In the genomic region with DNA sequence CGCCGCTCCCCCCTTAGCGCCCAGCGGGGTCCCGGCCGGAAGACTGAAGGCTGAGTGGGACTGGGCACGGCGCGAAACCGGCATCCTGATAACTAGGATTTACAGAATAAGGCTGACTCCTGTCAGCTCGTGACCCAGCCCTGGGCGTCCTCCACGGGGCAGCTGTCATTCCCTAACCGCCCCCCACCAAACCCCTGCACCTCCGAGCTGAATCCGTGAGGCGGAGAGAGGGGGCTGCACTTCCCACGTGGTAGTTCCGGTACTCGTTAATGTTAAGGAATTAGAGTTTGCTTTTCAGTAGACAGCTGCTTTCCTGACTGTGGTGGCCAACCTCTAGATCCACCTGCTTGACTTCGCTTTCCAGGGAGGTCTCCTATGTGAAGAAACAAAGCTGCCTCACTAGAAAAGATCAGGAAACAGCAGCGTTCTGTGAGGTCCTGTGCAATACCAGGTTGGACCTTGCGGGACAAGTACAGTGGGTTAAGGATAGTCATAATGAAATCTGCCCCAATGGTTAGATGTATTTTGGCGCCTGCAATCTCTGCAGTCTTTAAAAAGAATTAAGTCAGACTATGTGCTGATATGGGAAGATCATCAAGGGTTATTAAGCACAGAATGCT, we compare ENCODE assay signal across 1 cellular context.
TF ChIP-seq lines count a peak whose summit lies in the region.

No MANE protein-coding gene starts in this region.

TF ChIP-seq in HepG2, 621 proteins besides CTCF, POLR2A, EP300 and RAD21 (continued from another document and continues in another):
- TF ChIP-seq REXO4 (CRISPR knock-in tag; IDR thresholded peaks at IDR 0.05; ENCODE audit: borderline replicate concordance) = no peak; the same call in 1 of the 2 replicates
- TF ChIP-seq ZNF550 (CRISPR knock-in tag; IDR thresholded peaks at IDR 0.05; ENCODE audit: borderline replicate concordance) = no peak
- TF ChIP-seq ZNF124 (CRISPR knock-in tag; IDR thresholded peaks at IDR 0.05) = no peak
- TF ChIP-seq, protein P1, sequence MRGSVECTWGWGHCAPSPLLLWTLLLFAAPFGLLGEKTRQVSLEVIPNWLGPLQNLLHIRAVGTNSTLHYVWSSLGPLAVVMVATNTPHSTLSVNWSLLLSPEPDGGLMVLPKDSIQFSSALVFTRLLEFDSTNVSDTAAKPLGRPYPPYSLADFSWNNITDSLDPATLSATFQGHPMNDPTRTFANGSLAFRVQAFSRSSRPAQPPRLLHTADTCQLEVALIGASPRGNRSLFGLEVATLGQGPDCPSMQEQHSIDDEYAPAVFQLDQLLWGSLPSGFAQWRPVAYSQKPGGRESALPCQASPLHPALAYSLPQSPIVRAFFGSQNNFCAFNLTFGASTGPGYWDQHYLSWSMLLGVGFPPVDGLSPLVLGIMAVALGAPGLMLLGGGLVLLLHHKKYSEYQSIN (CRISPR knock-in tag; IDR thresholded peaks at IDR 0.05; ENCODE audit: borderline replicate concordance) = no peak
- TF ChIP-seq, protein P2, sequence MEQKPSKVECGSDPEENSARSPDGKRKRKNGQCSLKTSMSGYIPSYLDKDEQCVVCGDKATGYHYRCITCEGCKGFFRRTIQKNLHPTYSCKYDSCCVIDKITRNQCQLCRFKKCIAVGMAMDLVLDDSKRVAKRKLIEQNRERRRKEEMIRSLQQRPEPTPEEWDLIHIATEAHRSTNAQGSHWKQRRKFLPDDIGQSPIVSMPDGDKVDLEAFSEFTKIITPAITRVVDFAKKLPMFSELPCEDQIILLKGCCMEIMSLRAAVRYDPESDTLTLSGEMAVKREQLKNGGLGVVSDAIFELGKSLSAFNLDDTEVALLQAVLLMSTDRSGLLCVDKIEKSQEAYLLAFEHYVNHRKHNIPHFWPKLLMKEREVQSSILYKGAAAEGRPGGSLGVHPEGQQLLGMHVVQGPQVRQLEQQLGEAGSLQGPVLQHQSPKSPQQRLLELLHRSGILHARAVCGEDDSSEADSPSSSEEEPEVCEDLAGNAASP (CRISPR knock-in tag; IDR thresholded peaks at IDR 0.05; ENCODE audit: borderline replicate concordance) = no peak
- no peak for TF ChIP-seq E2F2 (CRISPR knock-in tag; IDR thresholded peaks at IDR 0.05; ENCODE audit: borderline replicate concordance)
- TF ChIP-seq MEF2D (CRISPR knock-in tag; IDR thresholded peaks at IDR 0.05) = no peak
- no peak for TF ChIP-seq ZNF512B (CRISPR knock-in tag; IDR thresholded peaks at IDR 0.05; ENCODE audit: borderline replicate concordance)
- TF ChIP-seq MYC (CRISPR knock-in tag; IDR thresholded peaks at IDR 0.05; ENCODE audit: borderline replicate concordance) = no peak; the same call in 1 of the 2 replicates
- no peak for TF ChIP-seq ZNF607 (CRISPR knock-in tag; IDR thresholded peaks at IDR 0.05; ENCODE audit: borderline replicate concordance)
- no peak for TF ChIP-seq MZF1 (CRISPR knock-in tag; IDR thresholded peaks at IDR 0.05; ENCODE audit: borderline replicate concordance)
- TF ChIP-seq ZMYM3 (CRISPR knock-in tag; IDR thresholded peaks at IDR 0.05) = no peak; the same call in 1 of the 2 replicates
- no peak for TF ChIP-seq ZFP37 (CRISPR knock-in tag; IDR thresholded peaks at IDR 0.05; ENCODE audit: borderline replicate concordance)
- TF ChIP-seq ZNF225 (CRISPR knock-in tag; IDR thresholded peaks at IDR 0.05) = no peak
- 0 out of 2 replicates have a peak, but pooled peaks have one; percentile 34 for TF ChIP-seq ZNF770 (CRISPR knock-in tag; IDR thresholded peaks at IDR 0.05)
- TF ChIP-seq SRSF9 (IDR thresholded peaks at IDR 0.05; ENCODE audit: borderline replicate concordance, insufficient read depth, low read depth, low read length, poor library complexity, severe bottlenecking) = no peak
- no peak for TF ChIP-seq ZNF256 (CRISPR knock-in tag; conservative IDR thresholded peaks at IDR 0.05)
- no peak for TF ChIP-seq ZBTB20 (CRISPR knock-in tag; IDR thresholded peaks at IDR 0.05; ENCODE audit: borderline replicate concordance, low read depth)
- TF ChIP-seq KLF16 (CRISPR knock-in tag; IDR thresholded peaks at IDR 0.05) = no peak; a peak in 1 of 4 replicates
- TF ChIP-seq, protein P3, sequence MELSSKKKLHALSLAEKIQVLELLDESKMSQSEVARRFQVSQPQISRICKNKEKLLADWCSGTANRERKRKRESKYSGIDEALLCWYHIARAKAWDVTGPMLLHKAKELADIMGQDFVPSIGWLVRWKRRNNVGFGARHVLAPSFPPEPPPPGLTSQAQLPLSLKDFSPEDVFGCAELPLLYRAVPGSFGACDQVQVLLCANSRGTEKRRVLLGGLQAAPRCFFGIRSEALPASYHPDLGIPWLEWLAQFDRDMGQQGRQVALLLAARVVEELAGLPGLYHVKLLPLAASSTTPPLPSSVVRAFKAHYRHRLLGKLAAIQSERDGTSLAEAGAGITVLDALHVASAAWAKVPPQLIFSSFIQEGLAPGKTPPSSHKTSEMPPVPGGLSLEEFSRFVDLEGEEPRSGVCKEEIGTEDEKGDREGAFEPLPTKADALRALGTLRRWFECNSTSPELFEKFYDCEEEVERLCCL (CRISPR knock-in tag; IDR thresholded peaks at IDR 0.05; ENCODE audit: borderline replicate concordance) = no peak
- no peak for TF ChIP-seq ZMYM4 (CRISPR knock-in tag; IDR thresholded peaks at IDR 0.05)
- TF ChIP-seq ZNF260 (CRISPR knock-in tag; IDR thresholded peaks at IDR 0.05; ENCODE audit: borderline replicate concordance, low read depth) = no peak
- TF ChIP-seq, protein P4, sequence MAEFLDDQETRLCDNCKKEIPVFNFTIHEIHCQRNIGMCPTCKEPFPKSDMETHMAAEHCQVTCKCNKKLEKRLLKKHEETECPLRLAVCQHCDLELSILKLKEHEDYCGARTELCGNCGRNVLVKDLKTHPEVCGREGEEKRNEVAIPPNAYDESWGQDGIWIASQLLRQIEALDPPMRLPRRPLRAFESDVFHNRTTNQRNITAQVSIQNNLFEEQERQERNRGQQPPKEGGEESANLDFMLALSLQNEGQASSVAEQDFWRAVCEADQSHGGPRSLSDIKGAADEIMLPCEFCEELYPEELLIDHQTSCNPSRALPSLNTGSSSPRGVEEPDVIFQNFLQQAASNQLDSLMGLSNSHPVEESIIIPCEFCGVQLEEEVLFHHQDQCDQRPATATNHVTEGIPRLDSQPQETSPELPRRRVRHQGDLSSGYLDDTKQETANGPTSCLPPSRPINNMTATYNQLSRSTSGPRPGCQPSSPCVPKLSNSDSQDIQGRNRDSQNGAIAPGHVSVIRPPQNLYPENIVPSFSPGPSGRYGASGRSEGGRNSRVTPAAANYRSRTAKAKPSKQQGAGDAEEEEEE (CRISPR knock-in tag; IDR thresholded peaks at IDR 0.05; ENCODE audit: borderline replicate concordance) = no peak
- no peak for TF ChIP-seq CREB3 (CRISPR knock-in tag; IDR thresholded peaks at IDR 0.05)
- TF ChIP-seq ZNF552 (CRISPR knock-in tag; IDR thresholded peaks at IDR 0.05; ENCODE audit: borderline replicate concordance) = no peak
- TF ChIP-seq NRL (CRISPR knock-in tag; IDR thresholded peaks at IDR 0.05; ENCODE audit: borderline replicate concordance) = peak; percentile 19; the same call in 1 of the 2 replicates
- no peak for TF ChIP-seq ZNF180 (CRISPR knock-in tag; IDR thresholded peaks at IDR 0.05; ENCODE audit: borderline replicate concordance, low read depth)
- TF ChIP-seq HOXA9 (CRISPR knock-in tag; IDR thresholded peaks at IDR 0.05; ENCODE audit: borderline replicate concordance) = no peak
- TF ChIP-seq AGO2 (optimal IDR thresholded peaks at IDR 0.05; ENCODE audit: low read depth, low read length) = peak; percentile 53
- no peak for TF ChIP-seq RFXAP (CRISPR knock-in tag; IDR thresholded peaks at IDR 0.05; ENCODE audit: borderline replicate concordance)
- no peak for TF ChIP-seq DR1 (CRISPR knock-in tag; IDR thresholded peaks at IDR 0.05)
- 0 out of 2 replicates have a peak, but pooled peaks have one; percentile 15 for TF ChIP-seq TFE3 (CRISPR knock-in tag; IDR thresholded peaks at IDR 0.05)
- TF ChIP-seq, protein P5, sequence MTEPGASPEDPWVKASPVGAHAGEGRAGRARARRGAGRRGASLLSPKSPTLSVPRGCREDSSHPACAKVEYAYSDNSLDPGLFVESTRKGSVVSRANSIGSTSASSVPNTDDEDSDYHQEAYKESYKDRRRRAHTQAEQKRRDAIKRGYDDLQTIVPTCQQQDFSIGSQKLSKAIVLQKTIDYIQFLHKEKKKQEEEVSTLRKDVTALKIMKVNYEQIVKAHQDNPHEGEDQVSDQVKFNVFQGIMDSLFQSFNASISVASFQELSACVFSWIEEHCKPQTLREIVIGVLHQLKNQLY (CRISPR knock-in tag; IDR thresholded peaks at IDR 0.05) = no peak; the same call in 1 of the 2 replicates
- TF ChIP-seq ZSCAN20 (CRISPR knock-in tag; IDR thresholded peaks at IDR 0.05; ENCODE audit: borderline replicate concordance) = 0 out of 2 replicates have a peak, but pooled peaks have one; percentile 64
- TF ChIP-seq ZNF768 (CRISPR knock-in tag; IDR thresholded peaks at IDR 0.05) = no peak
- TF ChIP-seq ZFY (CRISPR knock-in tag; IDR thresholded peaks at IDR 0.05) = no peak
- no peak for TF ChIP-seq HNRNPL (IDR thresholded peaks at IDR 0.05; ENCODE audit: low read depth, low read length)
- TF ChIP-seq GTF2F1 (IDR thresholded peaks at IDR 0.05; ENCODE audit: low read length) = no peak
- TF ChIP-seq, protein P6, sequence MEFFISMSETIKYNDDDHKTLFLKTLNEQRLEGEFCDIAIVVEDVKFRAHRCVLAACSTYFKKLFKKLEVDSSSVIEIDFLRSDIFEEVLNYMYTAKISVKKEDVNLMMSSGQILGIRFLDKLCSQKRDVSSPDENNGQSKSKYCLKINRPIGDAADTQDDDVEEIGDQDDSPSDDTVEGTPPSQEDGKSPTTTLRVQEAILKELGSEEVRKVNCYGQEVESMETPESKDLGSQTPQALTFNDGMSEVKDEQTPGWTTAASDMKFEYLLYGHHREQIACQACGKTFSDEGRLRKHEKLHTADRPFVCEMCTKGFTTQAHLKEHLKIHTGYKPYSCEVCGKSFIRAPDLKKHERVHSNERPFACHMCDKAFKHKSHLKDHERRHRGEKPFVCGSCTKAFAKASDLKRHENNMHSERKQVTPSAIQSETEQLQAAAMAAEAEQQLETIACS (CRISPR knock-in tag; IDR thresholded peaks at IDR 0.05) = 0 out of 2 replicates have a peak, but pooled peaks have one; percentile 2
- no peak for TF ChIP-seq ZFP62 (CRISPR knock-in tag; IDR thresholded peaks at IDR 0.05)
- no peak for TF ChIP-seq SRF (IDR thresholded peaks at IDR 0.05; ENCODE audit: low read depth, low read length)
- 0 out of 2 replicates have a peak, but pooled peaks have one; percentile 4 for TF ChIP-seq KLF6 (CRISPR knock-in tag; IDR thresholded peaks at IDR 0.05)
- TF ChIP-seq ZNF562 (CRISPR knock-in tag; IDR thresholded peaks at IDR 0.05; ENCODE audit: borderline replicate concordance) = no peak
- TF ChIP-seq ZNF737 (CRISPR knock-in tag; IDR thresholded peaks at IDR 0.05; ENCODE audit: borderline replicate concordance) = no peak
- 0 out of 2 replicates have a peak, but pooled peaks have one; percentile 6 for TF ChIP-seq ZNF468 (CRISPR knock-in tag; IDR thresholded peaks at IDR 0.05)
